In the genomic region with DNA sequence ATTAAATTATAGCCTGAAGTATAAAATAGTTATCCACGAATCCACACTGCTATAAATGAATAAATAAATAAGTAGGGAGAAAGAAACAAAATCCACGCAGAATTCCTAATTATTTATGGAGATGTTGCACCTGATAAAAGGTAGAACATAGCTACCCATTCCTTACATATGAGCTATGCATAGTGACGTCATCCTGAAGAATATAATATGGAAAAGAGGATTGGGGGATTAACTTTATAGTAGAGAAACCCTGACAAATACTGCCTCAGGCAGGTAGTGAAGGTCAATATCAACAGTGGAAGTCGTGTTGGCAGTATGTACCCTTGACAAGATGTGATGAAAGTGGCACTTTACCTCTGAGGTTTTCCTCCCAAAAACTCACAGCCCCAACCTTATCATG, we compare ENCODE assay signal across 27 cellular contexts.
"Had no signal": no experiment of that assay in that cellular context is flagged by ENCODE, and none has a peak within 500 bp of the region (broad histone marks: within the 10 kb centered on the region; RNA-seq: fewer than 3 reads in every experiment).

No MANE protein-coding gene starts in this region.

- H3K27me3 ChIP-seq: colonic mucosa, dorsolateral prefrontal cortex, esophagus muscularis mucosa, esophagus squamous epithelium, foreskin keratinocyte, gastrocnemius medialis, gastroesophageal sphincter, heart left ventricle, heart right ventricle had no signal

- ATAC-seq: effector memory CD8-positive, alpha-beta T cell; esophagus mucosa; foreskin keratinocyte; gastrocnemius medialis; gastroesophageal sphincter; heart left ventricle; heart right ventricle had no signal

- H3K27ac ChIP-seq: colonic mucosa, coronary artery, dorsolateral prefrontal cortex, epithelial cell of prostate, esophagus muscularis mucosa, esophagus squamous epithelium, foreskin keratinocyte, gastrocnemius medialis, gastroesophageal sphincter, heart left ventricle, heart right ventricle had no signal

- H3K4me3 ChIP-seq: colonic mucosa, coronary artery, dorsolateral prefrontal cortex, esophagus muscularis mucosa, esophagus squamous epithelium, gastrocnemius medialis, gastroesophageal sphincter, heart left ventricle, heart right ventricle had no signal

- FAIRE-seq: colon, endothelial cell of umbilical vein, frontal cortex had no signal

- H3K36me3 ChIP-seq: colonic mucosa, esophagus muscularis mucosa, esophagus squamous epithelium, gastrocnemius medialis, gastroesophageal sphincter, heart left ventricle, heart right ventricle had no signal

- H3K4me1 ChIP-seq: colonic mucosa, esophagus muscularis mucosa, esophagus squamous epithelium, foreskin keratinocyte, gastrocnemius medialis, gastroesophageal sphincter, heart left ventricle, heart right ventricle had no signal

- DNase-seq: colonic mucosa; cortex of kidney; dermis blood vessel endothelial cell; dorsolateral prefrontal cortex; effector CD4-positive, alpha-beta T cell; effector CD8-positive, alpha-beta T cell; effector memory CD4-positive, alpha-beta T cell; effector memory CD8-positive, alpha-beta T cell; endodermal cell; erythroblast; esophagus squamous epithelium; foreskin fibroblast; foreskin keratinocyte; foreskin melanocyte; gastrocnemius medialis; glutamatergic neuron; head of caudate nucleus; heart left ventricle; heart right ventricle had no signal

- H3K9me3 ChIP-seq: colonic mucosa, esophagus muscularis mucosa, esophagus squamous epithelium, gastrocnemius medialis, gastroesophageal sphincter had no signal
